ENCODE assay signal across 32 cellular contexts in genomic region chr7:93515144-93515543, GRCh38. TPM values are rescaled to one million over a fixed set of nuclear protein-coding genes. Genes with fewer than 3 reads are reported as not detected.
A peak's percentile ranks its signal among the peaks of the same experiment; 100 is the strongest.
DNase-seq lines count a peak whose midpoint lies in the region; ATAC-seq, FAIRE-seq and TF ChIP-seq lines count a peak whose summit lies in the region.
"Had no signal": no experiment of that assay in that cellular context is flagged by ENCODE, and none has a peak within 500 bp of the region (broad histone marks: within the 10 kb centered on the region; RNA-seq: fewer than 3 reads in every experiment).

No MANE protein-coding gene starts in this region.

- no peaks in the 10 kb centered on the region for H3K4me1 ChIP-seq in SK-N-SH (ENCODE audit: control insufficient read depth in 1 of 2, insufficient read depth in 2 of 2, low read depth in 1 of 2, low read length in 1 of 2)
- no peaks in the 10 kb centered on the region for H3K4me1 ChIP-seq in H1 (replicated peaks in 1 of 4; ENCODE audit: control insufficient read depth in 3 of 4, insufficient read depth in 4 of 4, low read length in 3 of 4)
- H3K4me1 ChIP-seq in upper lobe of right lung, result no peaks in the 10 kb centered on the region
- H3K4me1 ChIP-seq: esophagus squamous epithelium, left lung, prostate gland, suprapubic skin had no signal

- H4K5ac ChIP-seq in H1 (ENCODE audit: insufficient read length, low read depth, low read length), result no peak overlapping the region

- H3K27me3 ChIP-seq in SK-N-SH (ENCODE audit: insufficient read depth) (no peaks in the 10 kb centered on the region), H1 (replicated peaks in 1 of 4; ENCODE audit: control insufficient read depth in 3 of 4, extremely low read depth in 1 of 4, insufficient read depth in 3 of 4, low read length in 3 of 4) (no peaks in the 10 kb centered on the region), upper lobe of right lung (no peaks in the 10 kb centered on the region)
- H3K27me3 ChIP-seq: esophagus squamous epithelium, left lung, suprapubic skin had no signal

- no peak for ATAC-seq in upper lobe of right lung
- ATAC-seq: left lung; naive thymus-derived CD4-positive, alpha-beta T cell had no signal

- intact Hi-C loops in upper lobe of right lung (cut with DNase I), result no loop called here

- H3K79me2 ChIP-seq in SK-N-SH (ENCODE audit: insufficient read depth), result no peaks in the 10 kb centered on the region
- no peaks in the 10 kb centered on the region for H3K79me2 ChIP-seq in H1 (ENCODE audit: control insufficient read depth in 1 of 2, insufficient read depth in 2 of 2, low read length in 2 of 2)

- H3K9me3 ChIP-seq in SK-N-SH (no peaks in the 10 kb centered on the region), H1 (ENCODE audit: insufficient read depth in 2 of 2, low read depth in 1 of 2, low read length in 1 of 2) (no peaks in the 10 kb centered on the region), upper lobe of right lung (no peaks in the 10 kb centered on the region)
- H3K9me3 ChIP-seq: esophagus squamous epithelium, left lung, prostate gland, suprapubic skin had no signal

- no peak overlapping the region for H3K23ac ChIP-seq in H1 (ENCODE audit: insufficient read length)

- no peak overlapping the region for H2AFZ ChIP-seq in SK-N-SH (ENCODE audit: low read depth)
- no peak overlapping the region for H2AFZ ChIP-seq in H1 (ENCODE audit: low read length)
- H2AFZ ChIP-seq: PC-9 had no signal

- no peak overlapping the region for H3K18ac ChIP-seq in H1 (ENCODE audit: extremely low read depth, low read length)

- CTCF ChIA-PET in SK-N-SH (lab: Yijun Ruan, JAX) (interaction anchor here (1.2 kb wide), 1 partner anchor 37 kb away, joined by 3 read pairs; no protein-coding TSS in a partner anchor), H1 (lab: Charles Lee; ENCODE audit: partially characterized antibody) (no interaction called here)

- no peaks in the 10 kb centered on the region for H4K20me1 ChIP-seq in SK-N-SH (ENCODE audit: insufficient read depth)
- no peaks in the 10 kb centered on the region for H4K20me1 ChIP-seq in H1 (replicated peaks in 1 of 2; ENCODE audit: control insufficient read depth in 1 of 2, insufficient read depth in 2 of 2, low read length in 2 of 2)

- H3K4ac ChIP-seq in H1 (replicated peaks; ENCODE audit: insufficient read length, low read depth, low read length), result no peak overlapping the region

- no peaks in the 10 kb centered on the region for H3F3A ChIP-seq in SK-N-SH (replicated peaks; ENCODE audit: insufficient read depth)

- peak; percentile 31 for DNase-seq in DMS 273 (lab: John Stamatoyannopoulos, UW; ENCODE audit: unreplicated experiment)
- DNase-seq in DMS 273 treated with DMSO at 0.1 percent for 48 hours (lab: John Stamatoyannopoulos, UW), result no peak
- no peak for DNase-seq in SK-N-SH
- DNase-seq in H1 (ENCODE audit: low read depth in 1 of 2, low spot score in 2 of 2), result no peak
- peak; percentile 9 for DNase-seq in urothelium cell line (ENCODE audit: low spot score)
- DNase-seq in NCI-H146 (lab: John Stamatoyannopoulos, UW), result no peak
- DNase-seq in upper lobe of right lung, result no peak
- no peak for DNase-seq in globus pallidus (ENCODE audit: low spot score)
- DNase-seq: activated CD4-positive, alpha-beta T cell treated with anti-CD3 and anti-CD28 coated beads, Interleukin-2, amount 50 U/mL, for 48 hours; activated CD8-positive, alpha-beta memory T cell treated with anti-CD3 and anti-CD28 coated beads, Interleukin-2, amount 50 U/mL, for 48 hours; activated naive CD4-positive, alpha-beta T cell treated with anti-CD3 and anti-CD28 coated beads, Interleukin-2, amount 10 ng/mL, durations not matched to agents 7 days and 5 days; CD4-positive, CD25-positive, alpha-beta regulatory T cell; central memory CD4-positive, alpha-beta T cell; esophagus squamous epithelium; HCEC 1CT; Kasumi-1; left lung; naive thymus-derived CD4-positive, alpha-beta T cell; NCI-H1048; NCI-H1930; NCI-H524 treated with DMSO at 0.1 percent for 48 hours; PC-9; SHP77 treated with DMSO at 0.1 percent for 48 hours; stimulated activated naive CD4-positive, alpha-beta T cell had no signal

- TF ChIP-seq POLR2A in H1 (IDR thresholded peaks at IDR 0.05; ENCODE audit: control extremely low read depth in 1 of 2, low read depth in 2 of 2, low read length in 2 of 2), result no peak

- H2BK20ac ChIP-seq in H1 (ENCODE audit: low read length), result no peak overlapping the region

- H2BK5ac ChIP-seq in H1 (ENCODE audit: low read depth, low read length), result no peak overlapping the region

- no peaks in the 10 kb centered on the region for H3K79me1 ChIP-seq in H1 (ENCODE audit: low read depth, low read length)

- no peak overlapping the region for H3K14ac ChIP-seq in H1 (ENCODE audit: insufficient read length)

- no peaks in the 10 kb centered on the region for H3K36me3 ChIP-seq in SK-N-SH (replicated peaks in 1 of 2; ENCODE audit: control insufficient read depth in 1 of 2, insufficient read depth in 2 of 2, low read length in 1 of 2)
- H3K36me3 ChIP-seq in H1 (ENCODE audit: control insufficient read depth in 2 of 4, insufficient read depth in 4 of 4, low read length in 3 of 4), result no peaks in the 10 kb centered on the region
- no peaks in the 10 kb centered on the region for H3K36me3 ChIP-seq in upper lobe of right lung
- H3K36me3 ChIP-seq: esophagus squamous epithelium, left lung, prostate gland, suprapubic skin had no signal

- H4K8ac ChIP-seq in H1 (ENCODE audit: extremely low read depth, insufficient read depth, low read length), result no peak overlapping the region

- no peak overlapping the region for H3K56ac ChIP-seq in H1 (replicated peaks; ENCODE audit: insufficient read length, low read depth, low read length)

- no peak for TF ChIP-seq EP300 in SK-N-SH (IDR thresholded peaks at IDR 0.05; ENCODE audit: borderline replicate concordance in 1 of 2, low read depth in 1 of 2, low read length in 1 of 2)
- TF ChIP-seq EP300 in H1 (IDR thresholded peaks at IDR 0.05; ENCODE audit: borderline replicate concordance in 1 of 2, low read depth in 2 of 2, low read length in 2 of 2), result no peak

- no peak overlapping the region for H2BK120ac ChIP-seq in H1 (replicated peaks; ENCODE audit: low read depth, low read length)

- H2AK5ac ChIP-seq in H1 (ENCODE audit: low read depth, low read length), result no peak overlapping the region

- H3K9me2 ChIP-seq in SK-N-SH, result no peaks in the 10 kb centered on the region

- H3K23me2 ChIP-seq in H1 (ENCODE audit: low read depth, low read length), result no peaks in the 10 kb centered on the region

- FAIRE-seq in H1 (lab: Jason Lieb, UNC), result peak; percentile 24
- no peak for FAIRE-seq in urothelium cell line (lab: Jason Lieb, UNC)
- FAIRE-seq: D721Med, islet of Langerhans had no signal

- POLR2A ChIA-PET in SK-N-SH (lab: Yijun Ruan, JAX) (no interaction called here), H1 (lab: Charles Lee; ENCODE audit: partially characterized antibody) (no interaction called here)

- H2BK15ac ChIP-seq in H1 (ENCODE audit: low read length), result no peak overlapping the region

- TF ChIP-seq RAD21 in SK-N-SH (IDR thresholded peaks at IDR 0.05; ENCODE audit: low read length) (no peak), H1 (IDR thresholded peaks at IDR 0.05 in 1 of 2, conservative IDR thresholded peaks at IDR 0.05 in 1 of 2; ENCODE audit: low read depth in 2 of 2, low read length in 2 of 2) (no peak)

- H3K9ac ChIP-seq in SK-N-SH (no peak overlapping the region), H1 (replicated peaks in 1 of 4; ENCODE audit: extremely low read depth in 1 of 4, low read depth in 3 of 4, low read length in 3 of 4) (no peak overlapping the region)

- H4K91ac ChIP-seq in H1 (replicated peaks; ENCODE audit: insufficient read length, low read length), result no peak overlapping the region

- no peak overlapping the region for H2BK12ac ChIP-seq in H1 (ENCODE audit: low read depth, low read length)

- TF ChIP-seq CTCF in SK-N-SH (IDR thresholded peaks at IDR 0.05), result no peak
- TF ChIP-seq CTCF in H1 (IDR thresholded peaks at IDR 0.05; ENCODE audit: control extremely low read depth in 1 of 3, insufficient read depth in 1 of 3, low read depth in 1 of 3, low read length in 3 of 3), result no peak
- no peak for TF ChIP-seq CTCF in upper lobe of right lung (IDR thresholded peaks at IDR 0.05)

- H3K4me2 ChIP-seq in SK-N-SH (no peak overlapping the region), H1 (ENCODE audit: insufficient read depth in 1 of 2, low read depth in 2 of 2, low read length in 2 of 2) (no peak overlapping the region)
- H3K4me2 ChIP-seq: PC-9 had no signal

- no peak overlapping the region for H3K4me3 ChIP-seq in SK-N-SH (ENCODE audit: low read depth in 2 of 2, low read length in 1 of 2)
- no peak overlapping the region for H3K4me3 ChIP-seq in H1 (ENCODE audit: extremely low read depth in 1 of 4, insufficient read depth in 2 of 4, low read depth in 3 of 4, low read length in 4 of 4)
- no peak overlapping the region for H3K4me3 ChIP-seq in upper lobe of right lung
- H3K4me3 ChIP-seq: esophagus squamous epithelium, left lung, PC-9, prostate gland, suprapubic skin had no signal

- 14% methylated on average over 1 of the region's 1 CpG for WGBS in SK-N-SH (ENCODE audit: low lambda C conversion rate)
- WGBS in H1 (ENCODE audit: extremely low coverage in 1 of 2, insufficient coverage in 1 of 2, insufficient read length in 1 of 2, insufficient replicate concordance in 2 of 2, low coverage in 1 of 2, low lambda C conversion rate in 2 of 2, missing lambda C conversion rate in 1 of 2), 2 experiments, result 85% methylated on average over 1 of the region's 1 CpG; no CpG with 5 or more reads in 1 of the 2 experiments

- H3K27ac ChIP-seq in SK-N-SH (ENCODE audit: low read depth in 2 of 2, low read length in 1 of 2) (no peak overlapping the region), H1 (ENCODE audit: low read depth, low read length) (no peak overlapping the region), upper lobe of right lung (no peak overlapping the region)
- H3K27ac ChIP-seq: 22Rv1, esophagus squamous epithelium, left lung, PC-9, prostate gland, suprapubic skin had no signal

TF ChIP-seq in SK-N-SH, 30 proteins besides CTCF, POLR2A, EP300 and RAD21 (continues in another document):
- peak; percentile 95 for TF ChIP-seq RFX5 (IDR thresholded peaks at IDR 0.05; ENCODE audit: low read length)

TF ChIP-seq in H1, 55 proteins besides CTCF, POLR2A, EP300 and RAD21 (continues in another document):
- 0 out of 2 replicates have a peak, but pooled peaks have one; percentile 41 for TF ChIP-seq CREB1 (IDR thresholded peaks at IDR 0.05)

RNA-seq across cellular contexts. Expression of gene CALCR, which starts 59.4 kb away (rescaled TPM):
- polyA plus RNA-seq in SK-N-SH (2012; rRNA removed) (0.06 and 0.12 TPM in 2 replicates), H1 (2011; rRNA removed) (0.89 and 1.0 TPM in 2 replicates)
- polyA plus RNA-seq in SK-N-SH (2012; cell fraction: cytosol; rRNA removed), result 0.08 and 0.12 TPM in 2 replicates
- 0.05 and 0.08 TPM in 2 replicates for polyA plus RNA-seq in SK-N-SH (2012; cell fraction: nucleus; rRNA removed)
- 3.0 and 3.6 TPM in 2 replicates for total RNA-seq in H1 (2021; fragmentation: NEBNext Ultra II Directional; extraction: Animal tissue kit (Norgen Biotek cat#: 25700))
- polyA plus RNA-seq in H1 (2011; cell fraction: cytosol; rRNA removed), result 0.67 TPM
- 1.1 TPM for polyA plus RNA-seq in H1 (2011; cell fraction: nucleus; rRNA removed)
- polyA plus RNA-seq in H1 (2012, experiment 1 of 2), result 0.73 to 1.2 TPM (median 0.99 TPM) in 4 replicates
- polyA plus RNA-seq in H1 (2012, experiment 2 of 2), result 0.05 TPM
- polyA plus RNA-seq in H1 (2013, experiment 1 of 2), result 3.2 TPM
- 2.9 TPM for polyA plus RNA-seq in H1 (2013, experiment 2 of 2)
- polyA minus RNA-seq in H1 (2011; rRNA and poly(A)+ RNA removed), result 2.0 and 2.9 TPM in 2 replicates
- polyA minus RNA-seq in H1 (2011; cell fraction: cytosol; rRNA and poly(A)+ RNA removed), result 0.73 TPM
- 1.8 TPM for polyA minus RNA-seq in H1 (2011; cell fraction: nucleus; rRNA and poly(A)+ RNA removed)
- not detected for total RNA-seq in upper lobe of right lung
- total RNA-seq: CD4-positive, CD25-positive, alpha-beta regulatory T cell; G401; glomerular endothelial cell; naive thymus-derived CD4-positive, alpha-beta T cell; PC-9; suprapubic skin had no signal
- polyA plus RNA-seq: CD4-positive, CD25-positive, alpha-beta regulatory T cell; naive thymus-derived CD4-positive, alpha-beta T cell; urinary bladder had no signal

Comparison
In these comparisons a context has a peak if more than half of its experiments do, and no peak if none do; other contexts are left out.
1. DNase-seq: peak in DMS 273 (single experiment) and urothelium cell line (single experiment); none in DMS 273 treated with DMSO at 0.1 percent for 48 hours (single experiment), SK-N-SH (single experiment), H1 (0 of 2), NCI-H146 (single experiment), upper lobe of right lung (single experiment) and globus pallidus (single experiment).